ENCODE assay signal across 24 cellular contexts in genomic region chr14:75271514-75271913, GRCh38. TPM values are rescaled to one million over a fixed set of nuclear protein-coding genes. Genes with fewer than 3 reads are reported as not detected.
DNase-seq lines count a peak whose midpoint lies in the region; ATAC-seq, FAIRE-seq and TF ChIP-seq lines count a peak whose summit lies in the region.
"Had no signal": no experiment of that assay in that cellular context is flagged by ENCODE, and none has a peak within 500 bp of the region (broad histone marks: within the 10 kb centered on the region; RNA-seq: fewer than 3 reads in every experiment).

No MANE protein-coding gene starts in this region.

- H3K4me3 ChIP-seq in A549 (no peak overlapping the region), K562 (no peak overlapping the region)
- H3K4me3 ChIP-seq: BLaER1 treated with 17β-estradiol and CSF1 and Interleukin-3, amounts not matched to agents 10 nM and 100 nM had no signal

- H3K36me3 ChIP-seq in K562 (ENCODE audit: control insufficient read depth, insufficient read depth, low read length): no peaks in the 10 kb centered on the region
- H3K36me3 ChIP-seq: BE2C; BLaER1 treated with 17β-estradiol and CSF1 and Interleukin-3, amounts not matched to agents 10 nM and 100 nM had no signal

- H3K27ac ChIP-seq in A549: no peak overlapping the region
- H3K27ac ChIP-seq in K562 (ENCODE audit: extremely low read depth, low read depth, low read length): no peak overlapping the region
- H3K27ac ChIP-seq: 22Rv1 had no signal

- peaks cover 19% of the 10 kb centered on the region for H3K4me1 Mint-ChIP-seq in activated naive CD8-positive, alpha-beta T cell treated with anti-CD3 and anti-CD28 coated beads for 36 hours

- H3K4me2 ChIP-seq in A549 (no peak overlapping the region), K562 (ENCODE audit: insufficient read depth, low read length) (no peak overlapping the region)

- TF ChIP-seq RAD21 in A549 (conservative IDR thresholded peaks at IDR 0.05 in 1 of 2, IDR thresholded peaks at IDR 0.05 in 1 of 2): no peak
- no peak for TF ChIP-seq RAD21 in K562 (CRISPR knock-in tag; conservative IDR thresholded peaks at IDR 0.05 in 1 of 2, IDR thresholded peaks at IDR 0.05 in 1 of 2)

- no peaks in the 10 kb centered on the region; a peak in 1 of 5 replicates for H3K27me3 ChIP-seq in K562 (ENCODE audit: control insufficient read depth in 2 of 2, insufficient read depth in 2 of 2, low read length in 2 of 2)
- H3K27me3 ChIP-seq: BE2C had no signal

- H3K9ac ChIP-seq in K562 (ENCODE audit: insufficient read depth in 1 of 2, low read depth in 2 of 2, low read length in 2 of 2): no peak overlapping the region
- H3K9ac ChIP-seq: BLaER1 treated with 17β-estradiol and CSF1 and Interleukin-3, amounts not matched to agents 10 nM and 100 nM had no signal

- DNase-seq in A549 (ENCODE audit: low read depth in 1 of 2, low spot score in 1 of 2): no peak
- no peak for DNase-seq in K562 (ENCODE audit: extremely low read depth in 1 of 4, low spot score in 3 of 4)
- DNase-seq in sciatic nerve (ENCODE audit: low spot score): peak; percentile 36
- DNase-seq in NK-92 treated with Interleukin-12 subunit alpha and Interleukin-12 subunit beta, amount 100 ng/mL, for 24 hours (lab: John Stamatoyannopoulos, UW): no peak
- no peak for DNase-seq in activated naive CD8-positive, alpha-beta T cell treated with anti-CD3 and anti-CD28 coated beads for 36 hours
- DNase-seq in stimulated activated naive CD4-positive, alpha-beta T cell treated with Interleukin-2 at 50 U/mL for 16 hours (lab: John Stamatoyannopoulos, UW): no peak
- DNase-seq: ACHN; AML-193; BE2C; CD4-positive, alpha-beta T cell; CD8-positive, alpha-beta memory T cell; DMS 273 treated with DMSO at 0.1 percent for 48 hours; DMS79; GF-D8; H7 had no signal

- no peak overlapping the region for H3K4me3 Mint-ChIP-seq in activated naive CD8-positive, alpha-beta T cell treated with anti-CD3 and anti-CD28 coated beads for 36 hours
- H3K4me3 Mint-ChIP-seq: CD14-positive monocyte; CD4-positive, alpha-beta T cell; CD8-positive, alpha-beta memory T cell had no signal

- TF ChIP-seq EP300 in A549 (IDR thresholded peaks at IDR 0.05): no peak
- no peak for TF ChIP-seq EP300 in K562 (IDR thresholded peaks at IDR 0.05; ENCODE audit: low read length)

- H2AFZ ChIP-seq in K562 (ENCODE audit: low read depth, low read length): no peak overlapping the region

- H4K20me1 ChIP-seq in K562 (replicated peaks; ENCODE audit: control insufficient read depth, insufficient read depth, low read length): no peaks in the 10 kb centered on the region
- H4K20me1 ChIP-seq: BLaER1 treated with 17β-estradiol and CSF1 and Interleukin-3, amounts not matched to agents 10 nM and 100 nM had no signal

- H3K4me1 ChIP-seq in A549: peaks cover 7% of the 10 kb centered on the region; the same call in 1 of the 3 replicates
- peaks cover 0 to 3% of the 10 kb centered on the region in 2 experiments; a peak in 2 of 5 replicates for H3K4me1 ChIP-seq in K562 (replicated peaks in 1 of 2; ENCODE audit: control insufficient read depth in 2 of 2, insufficient read depth in 2 of 2, low read length in 2 of 2)
- H3K4me1 ChIP-seq: BE2C had no signal

- CTCF ChIA-PET in A549 (lab: Yijun Ruan, JAX) (interaction anchor here (0.6 to 1.4 kb wide), 4 partner anchors 10 to 896 kb away, joined by 3 read pairs; no protein-coding TSS in a partner anchor), K562 (lab: Yijun Ruan, JAX; ENCODE audit: low intra/inter-chr PET ratio) (no interaction called here)

- POLR2A ChIA-PET in A549 (lab: Yijun Ruan, JAX): interaction anchor here (0.6 to 0.7 kb wide), 2 partner anchors 13 to 24 kb away, joined by 5 to 6 read pairs; no protein-coding TSS in a partner anchor
- POLR2A ChIA-PET in K562 (lab: Yijun Ruan, JAX): no interaction called here

- no peaks in the 10 kb centered on the region for H3K36me3 Mint-ChIP-seq in activated naive CD8-positive, alpha-beta T cell treated with anti-CD3 and anti-CD28 coated beads for 36 hours
- H3K36me3 Mint-ChIP-seq: CD8-positive, alpha-beta memory T cell had no signal

- no peak for TF ChIP-seq POLR2A in A549 (IDR thresholded peaks at IDR 0.05; ENCODE audit: low read length)
- no peak for TF ChIP-seq POLR2A in K562 (conservative IDR thresholded peaks at IDR 0.05)

- H3K27ac Mint-ChIP-seq in activated naive CD8-positive, alpha-beta T cell treated with anti-CD3 and anti-CD28 coated beads for 36 hours: no peak overlapping the region
- H3K27ac Mint-ChIP-seq: CD4-positive, alpha-beta T cell had no signal

- FAIRE-seq in A549 (lab: Jason Lieb, UNC): no peak
- FAIRE-seq in K562 (lab: Jason Lieb, UNC): no peak
- FAIRE-seq: A204.1, D721Med, GM12891, GM18507, H1 had no signal

- ATAC-seq in A549 (no peak), K562 (no peak), sciatic nerve (no peak)
- ATAC-seq: HCT116 had no signal

- no peaks in the 10 kb centered on the region for H3K9me3 Mint-ChIP-seq in activated naive CD8-positive, alpha-beta T cell treated with anti-CD3 and anti-CD28 coated beads for 36 hours
- H3K9me3 Mint-ChIP-seq: CD4-positive, alpha-beta T cell; CD8-positive, alpha-beta memory T cell had no signal

- 73% methylated on average over 9 of the region's 9 CpGs for WGBS in A549 (ENCODE audit: missing lambda C conversion rate)
- 60% methylated on average over 8 of the region's 9 CpGs for WGBS in K562 (ENCODE audit: insufficient coverage, low coverage, missing lambda C conversion rate)

- BruUV-seq in K562 (replicated peaks; lab: Mats Ljungman, UMichigan): no TSS peak

- intact Hi-C loops in K562 (cut with micrococcal nuclease) (no loop called here), sciatic nerve (cut with DNase I) (no loop called here)

- H3K9me1 ChIP-seq in K562 (ENCODE audit: control insufficient read depth, insufficient read depth, low read length): no peaks in the 10 kb centered on the region

- H3K27me3 Mint-ChIP-seq in activated naive CD8-positive, alpha-beta T cell treated with anti-CD3 and anti-CD28 coated beads for 36 hours: peaks cover 41% of the 10 kb centered on the region

- TF ChIP-seq CTCF in A549 (IDR thresholded peaks at IDR 0.05) (no peak), K562 (IDR thresholded peaks at IDR 0.05 in 2 of 3, conservative IDR thresholded peaks at IDR 0.05 in 1 of 3; ENCODE audit: insufficient read depth in 2 of 3, low read depth in 1 of 3, low read length in 3 of 3) (no peak)

- in situ Hi-C loops in K562 (cut with MboI): no loop called here

- no peaks in the 10 kb centered on the region for H3K9me3 ChIP-seq in A549
- H3K9me3 ChIP-seq in K562 (replicated peaks; ENCODE audit: control insufficient read depth, insufficient read depth, low read depth, low read length): no peaks in the 10 kb centered on the region
- H3K9me3 ChIP-seq: BE2C; BLaER1 treated with 17β-estradiol and CSF1 and Interleukin-3, amounts not matched to agents 10 nM and 100 nM had no signal

- H3K79me2 ChIP-seq in K562 (ENCODE audit: control insufficient read depth, insufficient read depth, low read length): no peaks in the 10 kb centered on the region

TF ChIP-seq in A549, 52 proteins besides CTCF, POLR2A, EP300 and RAD21 (continues in another document):
- TF ChIP-seq HOXA7 (CRISPR knock-in tag; IDR thresholded peaks at IDR 0.05): no peak
- TF ChIP-seq MAFK (IDR thresholded peaks at IDR 0.05; ENCODE audit: partially characterized antibody): peak; percentile 42
- no peak for TF ChIP-seq HEYL (CRISPR knock-in tag; IDR thresholded peaks at IDR 0.05)

TF ChIP-seq in K562, 482 proteins besides CTCF, POLR2A, EP300 and RAD21:
- TF ChIP-seq ZNF121 (CRISPR knock-in tag; conservative IDR thresholded peaks at IDR 0.05): 0 out of 2 replicates have a peak, but pooled peaks have one; percentile 26
- no peak for TF ChIP-seq ZNF41 (CRISPR knock-in tag; conservative IDR thresholded peaks at IDR 0.05)
- no peak for TF ChIP-seq RBM34 (IDR thresholded peaks at IDR 0.05; ENCODE audit: borderline replicate concordance, insufficient read depth, low read length)
- no peak for TF ChIP-seq EZH2 (IDR thresholded peaks at IDR 0.05; ENCODE audit: borderline replicate concordance, low read depth, low read length)
- TF ChIP-seq ASH1L (IDR thresholded peaks at IDR 0.05; ENCODE audit: borderline replicate concordance, low read depth, partially characterized antibody): no peak
- TF ChIP-seq NFRKB (IDR thresholded peaks at IDR 0.05; ENCODE audit: low read depth): no peak

RNA-seq across cellular contexts. Expression of gene FOS, which starts 7.1 kb away (rescaled TPM):
- 197 and 256 TPM in 2 replicates for polyA plus RNA-seq in A549 (2011; rRNA removed)
- 224 and 245 TPM in 2 replicates for polyA plus RNA-seq in A549 (2012; cell fraction: cytosol; rRNA removed)
- 701 and 1,020 TPM in 2 replicates for polyA plus RNA-seq in A549 (2012; cell fraction: nucleus; rRNA removed)
- polyA plus RNA-seq in A549 (2017; fragmentation: RNase III; extraction: RNeasy Plus Mini Kit Qiagen cat#74134 plus additional on column Dnase treatment): 2.0 to 4.2 TPM (median 2.7 TPM) in 3 replicates
- polyA minus RNA-seq in A549 (2011; rRNA and poly(A)+ RNA removed): 237 and 281 TPM in 2 replicates
- 20.9 and 54.0 TPM in 2 replicates for total RNA-seq in K562 (2011; cell fraction: chromatin; rRNA removed; ENCODE audit: low replicate concordance)
- 42.1 and 51.5 TPM in 2 replicates for total RNA-seq in K562 (2011; cell fraction: nucleolus; rRNA removed)
- 28.7 and 32.3 TPM in 2 replicates for total RNA-seq in K562 (2011; cell fraction: nucleoplasm; rRNA removed)
- total RNA-seq in K562 (2014; rRNA removed): 12.1 and 19.4 TPM in 2 replicates
- total RNA-seq in K562 (2014; rRNA removed; fragmentation: Illumina TruSeq; extraction: Trizol): 4.2 and 8.9 TPM in 2 replicates
- 0.54 and 1.1 TPM in 2 replicates for total RNA-seq in K562 (2015; rRNA removed; fragmentation: Illumina TruSeq; extraction: Trizol)
- 13.8 and 17.4 TPM in 2 replicates for total RNA-seq in K562 (2021)
- polyA plus RNA-seq in K562 (2011; rRNA removed): 3.6 and 5.7 TPM in 2 replicates
- polyA plus RNA-seq in K562 (2011; cell fraction: cytosol; rRNA removed): 3.7 and 20.6 TPM in 2 replicates
- polyA plus RNA-seq in K562 (2011; cell fraction: nucleus; rRNA removed): 13.7 and 48.9 TPM in 2 replicates
- 8.3 and 9.7 TPM in 2 replicates for polyA plus RNA-seq in K562 (2012)
- 8.2 and 12.8 TPM in 2 replicates for polyA plus RNA-seq in K562 (2014; fragmentation: Illumina TruSeq; extraction: Trizol)
- polyA plus RNA-seq in K562 (2014; fragmentation: Nextera tagmentation; extraction: Ambion mirVana): 1 to 10 TPM in 1 of 2 experiments, under 1 TPM in 1; 0.56 to 2.1 TPM
- polyA plus RNA-seq in K562 (2014; rRNA removed): 11.6 and 14.8 TPM in 2 replicates
- 3.8 and 7.1 TPM in 2 replicates for polyA minus RNA-seq in K562 (2011; rRNA and poly(A)+ RNA removed)
- 7.6 and 8.7 TPM in 2 replicates for polyA minus RNA-seq in K562 (2011; cell fraction: cytosol; rRNA and poly(A)+ RNA removed)
- polyA minus RNA-seq in K562 (2011; cell fraction: nucleus; rRNA and poly(A)+ RNA removed): 24.0 and 43.5 TPM in 2 replicates
- 209 TPM for total RNA-seq in sciatic nerve
- 10 to 100 TPM; 19.5 to 20.0 TPM for total RNA-seq in activated naive CD8-positive, alpha-beta T cell treated with anti-CD3 and anti-CD28 coated beads for 36 hours

Comparison
In these comparisons a context has a peak if more than half of its experiments do, and no peak if none do; other contexts are left out.
1. Of the 35 proteins assayed by ChIP-seq in both K562 and A549: peak only in K562: none; only in A549: MAFK; in both: none; in neither: 34.